17 cellular contexts compared by ENCODE assay signal in the genomic region with DNA sequence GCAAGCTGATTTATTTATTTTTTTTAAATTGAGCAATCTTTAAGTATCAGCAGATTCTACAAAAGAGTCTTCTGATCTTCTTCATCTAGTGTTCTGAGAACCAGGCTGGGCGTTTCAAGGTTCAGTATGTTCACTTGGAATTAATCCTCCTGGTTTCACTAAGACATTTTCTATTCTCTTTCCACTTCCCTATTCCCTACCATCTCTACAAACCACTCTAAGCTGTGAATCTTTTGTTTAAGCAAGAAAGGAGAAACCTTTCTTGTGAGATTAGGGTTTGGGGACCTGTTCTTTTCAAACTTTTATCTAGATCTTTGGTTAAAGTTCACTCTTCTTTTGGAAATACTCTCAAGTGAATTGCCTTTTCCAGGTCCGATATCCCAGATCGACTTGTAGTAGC. TPM values are rescaled to one million over a fixed set of nuclear protein-coding genes. Genes with fewer than 3 reads are reported as not detected.
A peak's percentile ranks its signal among the peaks of the same experiment; 100 is the strongest.
DNase-seq lines count a peak whose midpoint lies in the region; ATAC-seq and TF ChIP-seq lines count a peak whose summit lies in the region.
"Had no signal": no experiment of that assay in that cellular context is flagged by ENCODE, and none has a peak within 500 bp of the region (broad histone marks: within the 10 kb centered on the region; RNA-seq: fewer than 3 reads in every experiment).

No MANE protein-coding gene starts in this region.

- H3K4me1 Mint-ChIP-seq in endothelial cell (ENCODE audit: unreplicated experiment): peaks cover 17% of the 10 kb centered on the region
- no peaks in the 10 kb centered on the region for H3K4me1 Mint-ChIP-seq in MCF 10A (ENCODE audit: insufficient read depth, unreplicated experiment)

- no peak overlapping the region for H3K4me3 Mint-ChIP-seq in endothelial cell (ENCODE audit: unreplicated experiment)
- H3K4me3 Mint-ChIP-seq in MCF 10A (ENCODE audit: unreplicated experiment): no peak overlapping the region
- H3K4me3 Mint-ChIP-seq: H9 had no signal

- H3K27me3 Mint-ChIP-seq in endothelial cell (ENCODE audit: unreplicated experiment) (no peaks in the 10 kb centered on the region), MCF 10A (ENCODE audit: insufficient read depth, unreplicated experiment) (no peaks in the 10 kb centered on the region)

- intact Hi-C loops in left colon (cut with DNase I, micrococcal nuclease) (no loop called here), MCF 10A (cut with micrococcal nuclease) (no loop called here)

- H3K36me3 Mint-ChIP-seq in endothelial cell (ENCODE audit: low read depth, unreplicated experiment) (no peaks in the 10 kb centered on the region), MCF 10A (ENCODE audit: insufficient read depth, unreplicated experiment) (peaks cover 35% of the 10 kb centered on the region)

- TF ChIP-seq CTCF in endothelial cell (IDR thresholded peaks at IDR 0.05; ENCODE audit: unreplicated experiment): no peak
- no peak for TF ChIP-seq CTCF in MCF 10A (IDR thresholded peaks at IDR 0.05; ENCODE audit: unreplicated experiment)

- POLR2A ChIA-PET in MCF 10A (lab: Yijun Ruan, JAX): interaction anchor here (1.3 to 1.7 kb wide), 2 partner anchors 12 to 59 kb away, joined by 3 read pairs; a partner anchor contains a TSS

- H3K9ac ChIP-seq in SK-N-MC (ENCODE audit: insufficient read length): no peak overlapping the region

- BruUV-seq in MCF 10A (replicated peaks; lab: Mats Ljungman, UMichigan): no TSS peak

- no peak for ATAC-seq in left colon
- ATAC-seq: Right ventricle myocardium inferior had no signal

- CTCF ChIA-PET in MCF 10A (lab: Yijun Ruan, JAX): interaction anchor here (0.8 kb wide), 1 partner anchor 16 kb away, joined by 4 read pairs; no protein-coding TSS in a partner anchor

- in situ Hi-C loops in KBM-7 (cut with MboI; ENCODE audit: low pct_unique_long_range_greater_than_20kb, low sequenced_read_pairs): no loop called here

- 0 out of 2 replicates have a peak overlapping the region, but pooled peaks have one; percentile 5 for H3K27ac ChIP-seq in SK-N-MC

- DNase-seq in CD1c-positive myeloid dendritic cell (ENCODE audit: extremely low spot score) (peak; percentile 18), KBM-7 (peak; percentile 58), SK-N-MC (ENCODE audit: low read depth, low spot score) (no peak), endothelial cell (ENCODE audit: low spot score) (no peak), left colon (no peak), MCF 10A (ENCODE audit: unreplicated experiment) (no peak), HK-2 (ENCODE audit: unreplicated experiment) (no peak)
- DNase-seq: C1 segment of cervical spinal cord; H9; Karpas-422; MM.1S; NCI-H1417 treated with DMSO at 0.1 percent for 48 hours; NCI-H1930; NCI-H2171; NCI-H446 treated with DMSO at 0.1 percent for 48 hours; NK-92 treated with Interleukin-12 subunit alpha and Interleukin-12 subunit beta, amount 100 ng/mL, for 24 hours had no signal

- no peaks in the 10 kb centered on the region for H3K9me3 Mint-ChIP-seq in endothelial cell (ENCODE audit: unreplicated experiment)
- peaks cover 7% of the 10 kb centered on the region for H3K9me3 Mint-ChIP-seq in MCF 10A (ENCODE audit: unreplicated experiment)

- H3K36me3 ChIP-seq in SK-N-MC (ENCODE audit: insufficient read depth, low read length): peaks cover 83% of the 10 kb centered on the region

- H3K27ac Mint-ChIP-seq in endothelial cell (ENCODE audit: unreplicated experiment) (peak overlapping the region; percentile 44), MCF 10A (ENCODE audit: low read depth, unreplicated experiment) (no peak overlapping the region)
- H3K27ac Mint-ChIP-seq: H9 had no signal

- no peak overlapping the region for H3K4me3 ChIP-seq in SK-N-MC

- H3K9me3 ChIP-seq in SK-N-MC (ENCODE audit: low read depth, low read length): peaks cover 9% of the 10 kb centered on the region; the same call in 1 of the 2 replicates

RNA-seq across cellular contexts. Expression of a gene that starts 59.3 kb away (rescaled TPM):
- total RNA-seq in endothelial cell (ENCODE audit: unreplicated experiment): 38.2 TPM
- total RNA-seq in left colon: 10 to 100 TPM; 41.8 to 47.6 TPM
- 68.9 and 85.3 TPM in 2 replicates for total RNA-seq in MCF 10A (2022)

Comparison
In these comparisons a context has a peak if more than half of its experiments do, and no peak if none do; other contexts are left out.
1. DNase-seq: peak in CD1c-positive myeloid dendritic cell (single experiment) and KBM-7 (single experiment); none in SK-N-MC (single experiment), endothelial cell (single experiment), left colon (0 of 2), MCF 10A (single experiment) and HK-2 (single experiment).